In genomic region chrX:24025741-24026402, GRCh38 we compare ENCODE assay signal across 8 cellular contexts. TPM values are rescaled to one million over a fixed set of nuclear protein-coding genes. Genes with fewer than 3 reads are reported as not detected.
DNase-seq lines count a peak whose midpoint lies in the region; ATAC-seq, FAIRE-seq and TF ChIP-seq lines count a peak whose summit lies in the region.

No MANE protein-coding gene starts in this region.

- ATAC-seq in HG02840 (IDR thresholded peaks at IDR 0.05; ENCODE audit: low FRiP score, unreplicated experiment) (peak; percentile 35), K562 (peak; percentile 32)

- in situ Hi-C loops in K562 (cut with MboI), result no loop called here

- H3K4me3 ChIP-seq in GM12875 (ENCODE audit: low read depth, low read length) (peak overlapping the region; percentile 66), K562 (peak overlapping the region; percentile 99), spleen (peak overlapping the region; percentile 28 to 88 (median 52))

- peak overlapping the region; percentile 99 for H3K4me2 ChIP-seq in K562 (ENCODE audit: insufficient read depth, low read length)

- TF ChIP-seq EP300 in K562 (IDR thresholded peaks at IDR 0.05; ENCODE audit: low read length), result no peak

- H3K9ac ChIP-seq in K562 (ENCODE audit: insufficient read depth in 1 of 2, low read depth in 2 of 2, low read length in 2 of 2), result peak overlapping the region; percentile 96 to 99

- 0 out of 2 replicates have a peak, but pooled peaks cover 3% of the 10 kb centered on the region for H4K20me1 ChIP-seq in K562 (replicated peaks; ENCODE audit: control insufficient read depth, insufficient read depth, low read length)

- H3K27ac ChIP-seq in K562 (ENCODE audit: extremely low read depth, low read depth, low read length), result peak overlapping the region; percentile 100
- H3K27ac ChIP-seq in spleen, result peak overlapping the region; percentile 83 to 98 (median 96)

- TF ChIP-seq CTCF in GM12875 (IDR thresholded peaks at IDR 0.05; ENCODE audit: borderline replicate concordance, insufficient read depth, low read depth, low read length), result no peak
- no peak for TF ChIP-seq CTCF in K562 (IDR thresholded peaks at IDR 0.05 in 2 of 3, conservative IDR thresholded peaks at IDR 0.05 in 1 of 3; ENCODE audit: insufficient read depth in 2 of 3, low read depth in 1 of 3, low read length in 3 of 3)
- TF ChIP-seq CTCF in spleen (IDR thresholded peaks at IDR 0.05 in 8 of 11, conservative IDR thresholded peaks at IDR 0.05 in 3 of 11), result no peak

- H3K27me3 ChIP-seq in K562 (ENCODE audit: control insufficient read depth in 2 of 2, insufficient read depth in 2 of 2, low read length in 2 of 2) (no peaks in the 10 kb centered on the region), spleen (replicated peaks in 1 of 7) (peaks cover 0 to 6% (median 0%) of the 10 kb centered on the region in 7 donors)

- no peak for TF ChIP-seq RAD21 in K562 (CRISPR knock-in tag; conservative IDR thresholded peaks at IDR 0.05 in 1 of 2, IDR thresholded peaks at IDR 0.05 in 1 of 2)

- 0% methylated on average over 16 of the region's 46 CpGs for WGBS in K562 (ENCODE audit: insufficient coverage, low coverage, missing lambda C conversion rate)
- 0 to 28% (median 1%) methylated on average over 9 to 45 of the region's 46 CpGs for WGBS in spleen, 5 donors

- H3K9me1 ChIP-seq in K562 (ENCODE audit: control insufficient read depth, insufficient read depth, low read length), result no peaks in the 10 kb centered on the region

- POLR2A ChIA-PET in K562 (lab: Yijun Ruan, JAX), result interaction anchor here (0.7 to 3.2 kb wide), 6 partner anchors 15 to 316 kb away, joined by 3 to 17 read pairs (median 3); partner anchors contain the start of genes APOO, CXorf58 and EIF2S3

- CTCF ChIA-PET in K562 (lab: Yijun Ruan, JAX; ENCODE audit: low intra/inter-chr PET ratio), result no interaction called here

- H3K9me3 ChIP-seq in K562 (replicated peaks; ENCODE audit: control insufficient read depth, insufficient read depth, low read depth, low read length) (no peaks in the 10 kb centered on the region), spleen (no peaks in the 10 kb centered on the region)

- no peak; the same call in none of the 2 replicates for TF ChIP-seq POLR2A in K562 (conservative IDR thresholded peaks at IDR 0.05)
- TF ChIP-seq POLR2A in spleen (IDR thresholded peaks at IDR 0.05), result no peak

- FAIRE-seq in K562 (lab: Jason Lieb, UNC) (peak; percentile 76), islet of Langerhans (lab: Jason Lieb, UNC) (peak; percentile 96)

- DNase-seq in A172 (ENCODE audit: low spot score), result peak; percentile 65
- DNase-seq in NCI-H2171 treated with DMSO at 0.1 percent for 48 hours (lab: John Stamatoyannopoulos, UW), result peak; percentile 36
- DNase-seq in K562 (ENCODE audit: extremely low read depth in 1 of 4, low spot score in 3 of 4), result no peak
- no peak for DNase-seq in spleen
- no peak for DNase-seq in middle frontal gyrus (ENCODE audit: extremely low spot score, low spot score)

- H3K36me3 ChIP-seq in K562 (ENCODE audit: control insufficient read depth, insufficient read depth, low read length) (peaks cover 15% of the 10 kb centered on the region; the same call in 1 of the 3 replicates), spleen (no peaks in the 10 kb centered on the region)

- intact Hi-C loops in K562 (cut with micrococcal nuclease) (loop anchor here (1.0 kb wide), 2 partner anchors 28 to 118 kb away; partner anchors contain the start of genes CXorf58 and EIF2S3), spleen (cut with DNase I; ENCODE audit: low total_unique reads) (no loop called here)

- BruUV-seq in K562 (replicated peaks; lab: Mats Ljungman, UMichigan), result TSS peak; percentile 88

- peak overlapping the region; percentile 87 for H2AFZ ChIP-seq in K562 (ENCODE audit: low read depth, low read length)

- H3K79me2 ChIP-seq in K562 (ENCODE audit: control insufficient read depth, insufficient read depth, low read length), result peaks cover 47% of the 10 kb centered on the region

- H3K4me1 ChIP-seq in K562 (replicated peaks in 1 of 2; ENCODE audit: control insufficient read depth in 2 of 2, insufficient read depth in 2 of 2, low read length in 2 of 2) (peaks cover 12 to 17% of the 10 kb centered on the region in 2 experiments), spleen (peaks cover 0 to 21% (median 4%) of the 10 kb centered on the region in 6 donors)

TF ChIP-seq in K562, 482 proteins besides CTCF, POLR2A, EP300 and RAD21 (continues in another document):
- no peak for TF ChIP-seq ZKSCAN1 (IDR thresholded peaks at IDR 0.05; ENCODE audit: low read depth, low read length)
- TF ChIP-seq NFIC (IDR thresholded peaks at IDR 0.05), result 0 out of 2 replicates have a peak, but pooled peaks have one; percentile 18
- no peak for TF ChIP-seq SMC3 (conservative IDR thresholded peaks at IDR 0.05; ENCODE audit: insufficient read depth, low read depth, low read length)
- TF ChIP-seq BRF2 (IDR thresholded peaks at IDR 0.05; ENCODE audit: borderline replicate concordance, insufficient read depth, insufficient read length), result no peak
- TF ChIP-seq ZC3H8 (IDR thresholded peaks at IDR 0.05), result no peak
- TF ChIP-seq ZNF354B (CRISPR knock-in tag; IDR thresholded peaks at IDR 0.05), result no peak
- no peak for TF ChIP-seq FOXJ2 (tag; IDR thresholded peaks at IDR 0.05)
- peak; percentile 87 for TF ChIP-seq ZFX (CRISPR knock-in tag; IDR thresholded peaks at IDR 0.05)
- peak; percentile 91 for TF ChIP-seq VEZF1 (CRISPR knock-in tag; IDR thresholded peaks at IDR 0.05)
- TF ChIP-seq ZFP36 (IDR thresholded peaks at IDR 0.05; ENCODE audit: low read depth, low read length, partially characterized antibody), result no peak
- TF ChIP-seq ZBED1 (IDR thresholded peaks at IDR 0.05), result no peak

RNA-seq across cellular contexts. Expression of gene KLHL15, which starts 1.1 kb away (rescaled TPM):
- total RNA-seq in A172 (2014; rRNA removed; shearing (Covaris generic)), result 10.9 and 13.1 TPM in 2 replicates
- total RNA-seq in K562 (2011; cell fraction: chromatin; rRNA removed; ENCODE audit: low replicate concordance), result 15.2 and 27.2 TPM in 2 replicates
- 8.3 and 9.1 TPM in 2 replicates for total RNA-seq in K562 (2011; cell fraction: nucleolus; rRNA removed)
- total RNA-seq in K562 (2011; cell fraction: nucleoplasm; rRNA removed), result 13.7 and 21.4 TPM in 2 replicates
- total RNA-seq in K562 (2014; rRNA removed) (6.4 and 6.7 TPM in 2 replicates), K562 (2014; rRNA removed; fragmentation: Illumina TruSeq; extraction: Trizol) (12.4 and 14.6 TPM in 2 replicates), K562 (2015; rRNA removed; fragmentation: Illumina TruSeq; extraction: Trizol) (10.1 and 10.9 TPM in 2 replicates), K562 (2021) (10.3 and 10.7 TPM in 2 replicates), spleen (10 to 100 TPM in 3 of 7 donors, 1 to 10 TPM in 4; 7.0 to 13.9 (median 8.9) TPM)
- polyA plus RNA-seq in K562 (2011; rRNA removed) (11.4 and 11.8 TPM in 2 replicates), K562 (2014; fragmentation: Illumina TruSeq; extraction: Trizol) (6.5 and 7.6 TPM in 2 replicates), K562 (2014; fragmentation: Nextera tagmentation; extraction: Ambion mirVana) (1 to 10 TPM; 3.0 to 3.2 TPM), K562 (2014; rRNA removed) (6.7 and 7.3 TPM in 2 replicates), spleen (1 to 10 TPM; 1.5 to 2.1 (median 2.0) TPM)
- 2.4 and 6.5 TPM in 2 replicates for polyA plus RNA-seq in K562 (2011; cell fraction: cytosol; rRNA removed)
- polyA plus RNA-seq in K562 (2011; cell fraction: nucleus; rRNA removed), result 6.7 and 9.2 TPM in 2 replicates
- polyA plus RNA-seq in K562 (2012), result 5.4 and 5.5 TPM in 2 replicates
- polyA minus RNA-seq in K562 (2011; rRNA and poly(A)+ RNA removed), result 27.3 and 27.8 TPM in 2 replicates
- 6.6 and 10.5 TPM in 2 replicates for polyA minus RNA-seq in K562 (2011; cell fraction: cytosol; rRNA and poly(A)+ RNA removed)
- polyA minus RNA-seq in K562 (2011; cell fraction: nucleus; rRNA and poly(A)+ RNA removed), result 6.6 and 10.9 TPM in 2 replicates

RNA-seq across cellular contexts. Expression of gene EIF2S3, which starts 28.9 kb away (rescaled TPM):
- 370 and 403 TPM in 2 replicates for total RNA-seq in A172 (2014; rRNA removed; shearing (Covaris generic))
- total RNA-seq in K562 (2011; cell fraction: chromatin; rRNA removed; ENCODE audit: low replicate concordance), result 200 and 407 TPM in 2 replicates
- 127 and 141 TPM in 2 replicates for total RNA-seq in K562 (2011; cell fraction: nucleolus; rRNA removed)
- total RNA-seq in K562 (2011; cell fraction: nucleoplasm; rRNA removed), result 216 and 294 TPM in 2 replicates
- total RNA-seq in K562 (2014; rRNA removed) (243 and 256 TPM in 2 replicates), K562 (2014; rRNA removed; fragmentation: Illumina TruSeq; extraction: Trizol) (439 and 497 TPM in 2 replicates), K562 (2015; rRNA removed; fragmentation: Illumina TruSeq; extraction: Trizol) (354 and 375 TPM in 2 replicates), K562 (2021) (313 and 344 TPM in 2 replicates), spleen (100 to 1,000 TPM; 124 to 207 (median 162) TPM)
- polyA plus RNA-seq in K562 (2011; rRNA removed) (206 and 228 TPM in 2 replicates), K562 (2014; fragmentation: Illumina TruSeq; extraction: Trizol) (289 and 316 TPM in 2 replicates), K562 (2014; fragmentation: Nextera tagmentation; extraction: Ambion mirVana) (100 to 1,000 TPM; 148 to 192 TPM), K562 (2014; rRNA removed) (275 and 280 TPM in 2 replicates), spleen (10 to 100 TPM; 67.6 to 87.2 (median 73.4) TPM)
- polyA plus RNA-seq in K562 (2011; cell fraction: cytosol; rRNA removed), result 123 and 178 TPM in 2 replicates
- polyA plus RNA-seq in K562 (2011; cell fraction: nucleus; rRNA removed), result 185 and 235 TPM in 2 replicates
- 218 and 304 TPM in 2 replicates for polyA plus RNA-seq in K562 (2012)
- polyA minus RNA-seq in K562 (2011; rRNA and poly(A)+ RNA removed), result 294 and 397 TPM in 2 replicates
- 263 and 330 TPM in 2 replicates for polyA minus RNA-seq in K562 (2011; cell fraction: cytosol; rRNA and poly(A)+ RNA removed)
- polyA minus RNA-seq in K562 (2011; cell fraction: nucleus; rRNA and poly(A)+ RNA removed), result 68.8 and 126 TPM in 2 replicates

Comparison
In these comparisons a context has a peak if more than half of its experiments do, and no peak if none do; other contexts are left out.
1. DNase-seq: peak in A172 (single experiment) and NCI-H2171 treated with DMSO at 0.1 percent for 48 hours (single experiment); none in K562 (0 of 4), spleen (single experiment) and middle frontal gyrus (single experiment).
2. Peak in every context shown above with its lines, with median percentiles within 50 percentile points of each other: H3K4me3 ChIP-seq.